ENCODE assay signal across 8 cellular contexts in the genomic region with DNA sequence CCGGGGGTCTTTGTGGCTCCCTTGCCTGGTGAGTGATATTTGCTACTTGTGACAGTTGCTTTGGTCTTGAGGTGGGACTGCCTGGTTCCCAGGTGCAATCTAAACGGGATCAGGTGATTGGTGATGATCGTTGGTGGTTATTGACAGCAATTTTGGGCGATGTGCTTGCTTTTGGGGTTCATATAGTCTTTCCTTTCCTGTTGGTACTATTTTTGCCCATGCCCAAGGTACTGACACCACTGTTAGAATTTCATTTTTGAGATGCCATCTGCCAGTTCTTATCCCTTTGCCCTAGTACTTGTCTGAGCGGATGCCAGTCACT. TPM values are rescaled to one million over a fixed set of nuclear protein-coding genes. Genes with fewer than 3 reads are reported as not detected.
A peak's percentile ranks its signal among the peaks of the same experiment; 100 is the strongest.
DNase-seq lines count a peak whose midpoint lies in the region; ATAC-seq, FAIRE-seq and TF ChIP-seq lines count a peak whose summit lies in the region.

No MANE protein-coding gene starts in this region.

- peak overlapping the region; percentile 97 to 98 for H3K27ac Mint-ChIP-seq in activated naive CD4-positive, alpha-beta T cell treated with anti-CD3 and anti-CD28 coated beads, Interleukin-2, amount 50 U/mL, for 72 hours

- H3K36me3 Mint-ChIP-seq in activated naive CD4-positive, alpha-beta T cell treated with anti-CD3 and anti-CD28 coated beads, Interleukin-2, amount 50 U/mL, for 72 hours = peaks cover 27% of the 10 kb centered on the region in 2 donors

- WGBS in suprapubic skin = 7% methylated on average over 4 of the region's 5 CpGs

- TF ChIP-seq EP300 in suprapubic skin (IDR thresholded peaks at IDR 0.05) = no peak

- H2AFZ ChIP-seq in keratinocyte (ENCODE audit: control insufficient read depth, low read length) = peak overlapping the region; percentile 98

- TF ChIP-seq CTCF in keratinocyte (optimal IDR thresholded peaks at IDR 0.05 in 1 of 3, IDR thresholded peaks at IDR 0.05 in 1 of 3, conservative IDR thresholded peaks at IDR 0.05 in 1 of 3; ENCODE audit: extremely low read depth in 1 of 3, insufficient read depth in 2 of 3, low read length in 3 of 3) (no peak), suprapubic skin (IDR thresholded peaks at IDR 0.05) (no peak)

- DNase-seq in DMS53 (lab: John Stamatoyannopoulos, UW) (peak; percentile 49), DMS53 treated with DMSO at 0.1 percent for 48 hours (lab: John Stamatoyannopoulos, UW; ENCODE audit: unreplicated experiment) (no peak), keratinocyte (ENCODE audit: low read depth, low spot score) (no peak), suprapubic skin (ENCODE audit: low spot score in 2 of 2) (no peak), mucosa of gallbladder (ENCODE audit: low spot score) (no peak)
- no peak for DNase-seq in activated naive CD4-positive, alpha-beta T cell treated with anti-CD3 and anti-CD28 coated beads, Interleukin-2, amount 50 U/mL, for 72 hours (ENCODE audit: low spot score in 2 of 2)
- no peak for DNase-seq in activated CD4-positive, alpha-beta T cell treated with anti-CD3 and anti-CD28 coated beads, Interleukin-2, amount 50 U/mL, for 1 hour

- no peaks in the 10 kb centered on the region for H3K9me1 ChIP-seq in keratinocyte (ENCODE audit: control insufficient read depth, extremely low read depth, insufficient read depth, low read length)

- peak overlapping the region; percentile 66 for H3K27ac ChIP-seq in keratinocyte (ENCODE audit: control insufficient read depth, insufficient read depth, low read length)
- H3K27ac ChIP-seq in suprapubic skin = peak overlapping the region; percentile 82

- peaks cover 19% of the 10 kb centered on the region for H3K79me2 ChIP-seq in keratinocyte (ENCODE audit: control insufficient read depth, insufficient read depth, low read length)

- FAIRE-seq in keratinocyte (lab: Jason Lieb, UNC) = no peak

- dilution Hi-C loops in keratinocyte (cut with MboI; ENCODE audit: extremely low pct_ligation_motif_present, low sequenced_read_pairs) = no loop called here

- H3K4me1 ChIP-seq in keratinocyte (ENCODE audit: control insufficient read depth, extremely low read depth, insufficient read depth, low read length) (peaks cover 11% of the 10 kb centered on the region), suprapubic skin (peaks cover 16% of the 10 kb centered on the region)

- H3K4me2 ChIP-seq in keratinocyte (ENCODE audit: control insufficient read depth, extremely low read depth, insufficient read depth, low read depth, low read length) = peak overlapping the region; percentile 95

- no peaks in the 10 kb centered on the region for H4K20me1 ChIP-seq in keratinocyte (ENCODE audit: control insufficient read depth, extremely low read depth, insufficient read depth, low read length)

- TF ChIP-seq POLR2A in suprapubic skin (IDR thresholded peaks at IDR 0.05) = no peak

- ATAC-seq in activated naive CD4-positive, alpha-beta T cell treated with anti-CD3 and anti-CD28 coated beads, Interleukin-2, amount 50 U/mL, for 72 hours = no peak
- ATAC-seq in GM18502 (IDR thresholded peaks at IDR 0.05; ENCODE audit: poor library complexity, unreplicated experiment) = no peak

- H3K4me3 ChIP-seq in keratinocyte (ENCODE audit: control insufficient read depth in 2 of 3, extremely low read depth in 1 of 3, insufficient read depth in 2 of 3, low read depth in 1 of 3, low read length in 3 of 3) (peak overlapping the region; percentile 89 to 98 (median 94)), suprapubic skin (peak overlapping the region; percentile 86)

- H3K27me3 ChIP-seq in keratinocyte (ENCODE audit: control insufficient read depth, extremely low read depth, insufficient read depth, low read length) = no peaks in the 10 kb centered on the region
- H3K27me3 ChIP-seq in suprapubic skin = no peaks in the 10 kb centered on the region

- peaks cover 5 to 14% of the 10 kb centered on the region in 2 donors for H3K9me3 Mint-ChIP-seq in activated naive CD4-positive, alpha-beta T cell treated with anti-CD3 and anti-CD28 coated beads, Interleukin-2, amount 50 U/mL, for 72 hours

- H3K36me3 ChIP-seq in keratinocyte (ENCODE audit: control insufficient read depth in 2 of 2, extremely low read depth in 1 of 2, insufficient read depth in 2 of 2, low read length in 2 of 2) (no peaks in the 10 kb centered on the region), suprapubic skin (no peaks in the 10 kb centered on the region)

- H3K9me3 ChIP-seq in keratinocyte (ENCODE audit: control insufficient read depth, low read depth, low read length) (no peaks in the 10 kb centered on the region), suprapubic skin (no peaks in the 10 kb centered on the region)

- H3K9ac ChIP-seq in keratinocyte (ENCODE audit: control insufficient read depth, extremely low read depth, insufficient read depth, low read length) = peak overlapping the region; percentile 77

RNA-seq across cellular contexts. Expression of a gene that starts 0.6 kb away (rescaled TPM):
- 10 to 100 TPM; 21.9 to 33.7 TPM for total RNA-seq in activated naive CD4-positive, alpha-beta T cell treated with anti-CD3 and anti-CD28 coated beads, Interleukin-2, amount 50 U/mL, for 72 hours
- 4.7 to 6.9 TPM (median 5.8 TPM) in 3 replicates for polyA plus RNA-seq in keratinocyte
- 3.0 TPM for polyA plus RNA-seq in keratinocyte (2011; ENCODE audit: low read depth)
- polyA plus RNA-seq in keratinocyte (2011; cell fraction: cytosol; rRNA removed) = 3.4 and 4.6 TPM in 2 replicates
- 11.5 and 11.8 TPM in 2 replicates for polyA plus RNA-seq in keratinocyte (2011; cell fraction: nucleus; rRNA removed)
- polyA plus RNA-seq in keratinocyte (2012; ENCODE audit: low replicate concordance) = 2.7 and 7.4 TPM in 2 replicates
- 30.8 to 99.3 TPM (median 59.9 TPM) in 3 replicates for polyA minus RNA-seq in keratinocyte
- polyA minus RNA-seq in keratinocyte (2011; cell fraction: cytosol; rRNA and poly(A)+ RNA removed) = 11.1 TPM
- polyA minus RNA-seq in keratinocyte (2011; cell fraction: nucleus; rRNA and poly(A)+ RNA removed) = 29.8 and 59.5 TPM in 2 replicates
- total RNA-seq in suprapubic skin (10 to 100 TPM; 14.4 to 29.2 (median 20.2) TPM), mucosa of gallbladder (20.4 TPM)

RNA-seq across cellular contexts. Expression of a gene that starts 13.3 kb away (rescaled TPM):
- 10 to 100 TPM; 66.4 to 85.4 TPM for total RNA-seq in activated naive CD4-positive, alpha-beta T cell treated with anti-CD3 and anti-CD28 coated beads, Interleukin-2, amount 50 U/mL, for 72 hours
- 39.4 to 92.5 TPM (median 58.7 TPM) in 3 replicates for polyA plus RNA-seq in keratinocyte
- 113 TPM for polyA plus RNA-seq in keratinocyte (2011; ENCODE audit: low read depth)
- 50.6 and 94.6 TPM in 2 replicates for polyA plus RNA-seq in keratinocyte (2011; cell fraction: cytosol; rRNA removed)
- 31.2 and 49.0 TPM in 2 replicates for polyA plus RNA-seq in keratinocyte (2011; cell fraction: nucleus; rRNA removed)
- 65.9 and 67.2 TPM in 2 replicates for polyA plus RNA-seq in keratinocyte (2012; ENCODE audit: low replicate concordance)
- 8.7 to 31.8 TPM (median 14.7 TPM) in 3 replicates for polyA minus RNA-seq in keratinocyte
- 9.0 TPM for polyA minus RNA-seq in keratinocyte (2011; cell fraction: cytosol; rRNA and poly(A)+ RNA removed)
- polyA minus RNA-seq in keratinocyte (2011; cell fraction: nucleus; rRNA and poly(A)+ RNA removed) = 4.3 and 12.8 TPM in 2 replicates
- total RNA-seq in suprapubic skin (10 to 100 TPM; 23.7 to 57.8 (median 47.8) TPM), mucosa of gallbladder (64.9 TPM)
